11 cellular contexts compared by ENCODE assay signal in genomic region chr1:156121441-156121840, GRCh38. TPM values are rescaled to one million over a fixed set of nuclear protein-coding genes. Genes with fewer than 3 reads are reported as not detected.
DNase-seq lines count a peak whose midpoint lies in the region; ATAC-seq and TF ChIP-seq lines count a peak whose summit lies in the region.
"Had no signal": no experiment of that assay in that cellular context is flagged by ENCODE, and none has a peak within 500 bp of the region (broad histone marks: within the 10 kb centered on the region; RNA-seq: fewer than 3 reads in every experiment).

No MANE protein-coding gene starts in this region.

- H3K36me3 ChIP-seq in KMS-11 (ENCODE audit: insufficient read depth) (no peaks in the 10 kb centered on the region), breast epithelium (no peaks in the 10 kb centered on the region), lung (ENCODE audit: control insufficient read depth in 2 of 2, insufficient read depth in 2 of 2, low read length in 2 of 2) (peaks cover 0 to 7% of the 10 kb centered on the region in 2 donors), thoracic aorta (no peaks in the 10 kb centered on the region)

- DNase-seq in breast epithelium (ENCODE audit: low spot score in 2 of 2) (no peak), lung (ENCODE audit: low spot score) (no peak), thoracic aorta (ENCODE audit: low spot score) (no peak), CD1c-positive myeloid dendritic cell (ENCODE audit: extremely low spot score) (no peak), C1 segment of cervical spinal cord (lab: John Stamatoyannopoulos, UW) (no peak), SKM-1 (lab: John Stamatoyannopoulos, UW; ENCODE audit: unreplicated experiment) (no peak)
- DNase-seq: activated CD8-positive, alpha-beta T cell treated with anti-CD3 and anti-CD28 coated beads, Interleukin-2, amount 10 ng/mL, durations not matched to agents 7 days and 5 days; GDM1; SIG-M5 had no signal

- no peak for ATAC-seq in lung (ENCODE audit: insufficient read depth, low FRiP score)
- ATAC-seq in thoracic aorta (ENCODE audit: insufficient number of reproducible peaks, low FRiP score, low read depth), result no peak
- ATAC-seq in GM21528 (IDR thresholded peaks at IDR 0.05; ENCODE audit: low FRiP score, unreplicated experiment), result no peak
- ATAC-seq: activated CD8-positive, alpha-beta T cell treated with anti-CD3 and anti-CD28 coated beads, Interleukin-2, amount 10 ng/mL, durations not matched to agents 7 days and 5 days had no signal

- no peak overlapping the region for H3K9ac ChIP-seq in KMS-11

- H3K4me1 ChIP-seq in KMS-11 (ENCODE audit: low read depth, poor library complexity, severe bottlenecking), result peaks cover 100% of the 10 kb centered on the region
- H3K4me1 ChIP-seq in breast epithelium, result peaks cover 25 to 66% of the 10 kb centered on the region in 2 donors
- peaks cover 32 to 44% of the 10 kb centered on the region in 2 donors for H3K4me1 ChIP-seq in lung (ENCODE audit: control insufficient read depth in 2 of 2, insufficient read depth in 2 of 2, low read length in 2 of 2)
- H3K4me1 ChIP-seq in thoracic aorta (ENCODE audit: control insufficient read depth in 1 of 2, low read depth in 2 of 2), result peaks cover 54 to 77% of the 10 kb centered on the region in 2 donors

- WGBS in lung, 2 donors, result 82 to 85% methylated on average over 4 of the region's 4 CpGs

- peaks cover 84% of the 10 kb centered on the region for H3K79me2 ChIP-seq in KMS-11 (ENCODE audit: insufficient read depth, low read depth)

- H2AFZ ChIP-seq in KMS-11 (ENCODE audit: low read depth), result no peak overlapping the region

- H3K27me3 ChIP-seq in KMS-11 (ENCODE audit: insufficient read depth, low read depth) (no peaks in the 10 kb centered on the region), breast epithelium (no peaks in the 10 kb centered on the region), lung (ENCODE audit: control insufficient read depth, insufficient read depth) (no peaks in the 10 kb centered on the region), thoracic aorta (replicated peaks; ENCODE audit: insufficient read depth) (no peaks in the 10 kb centered on the region)

- no peak for TF ChIP-seq POLR2A in breast epithelium (IDR thresholded peaks at IDR 0.05)

- H3K27ac ChIP-seq in KMS-11 (peak overlapping the region; percentile 90; the same call in 1 of the 2 replicates), breast epithelium (peak overlapping the region; percentile 94 to 98), lung (ENCODE audit: low read depth in 1 of 2, low read length in 1 of 2) (peak overlapping the region; percentile 87 to 94), thoracic aorta (peak overlapping the region; percentile 98)

- TF ChIP-seq CTCF in KMS-11 (conservative IDR thresholded peaks at IDR 0.05; ENCODE audit: low read depth, low read length) (no peak), breast epithelium (IDR thresholded peaks at IDR 0.05) (no peak), lung (IDR thresholded peaks at IDR 0.05; ENCODE audit: control extremely low read depth, extremely low read depth) (no peak), thoracic aorta (IDR thresholded peaks at IDR 0.05) (no peak)

- H3K4me3 ChIP-seq in KMS-11 (IDR thresholded peaks at IDR 0.05; ENCODE audit: insufficient read depth, low read depth, low read length) (no peak overlapping the region), breast epithelium (peak overlapping the region; percentile 46 to 98 (median 57)), lung (no peak overlapping the region), thoracic aorta (peak overlapping the region; percentile 96)

- H4K20me1 ChIP-seq in KMS-11 (ENCODE audit: insufficient read depth), result no peaks in the 10 kb centered on the region

- intact Hi-C loops in breast epithelium (cut with DNase I; ENCODE audit: low total_unique reads), result no loop called here

- peak overlapping the region; percentile 92; the same call in 1 of the 2 replicates for H3K4me2 ChIP-seq in KMS-11

- H3K9me3 ChIP-seq in breast epithelium (no peaks in the 10 kb centered on the region), lung (ENCODE audit: control insufficient read depth in 2 of 2, insufficient read depth in 1 of 2, low read length in 1 of 2) (no peaks in the 10 kb centered on the region), thoracic aorta (no peaks in the 10 kb centered on the region)

RNA-seq across cellular contexts. Expression of gene LMNA, which starts 6.9 kb away (rescaled TPM):
- 100 to 1,000 TPM; 292 to 367 (median 319) TPM for total RNA-seq in breast epithelium
- 100 to 1,000 TPM; 182 to 547 TPM for total RNA-seq in lung
- 100 to 1,000 TPM; 163 to 205 TPM for polyA plus RNA-seq in lung
- 100 to 1,000 TPM; 740 to 804 TPM for total RNA-seq in thoracic aorta

RNA-seq across cellular contexts. Expression of gene SEMA4A, which starts 31.9 kb away (rescaled TPM):
- total RNA-seq in breast epithelium (10 to 100 TPM in 1 of 3 donors, 1 to 10 TPM in 2; 1.4 to 21.5 (median 9.2) TPM), lung (10 to 100 TPM; 22.7 to 46.9 TPM), thoracic aorta (10 to 100 TPM; 12.7 to 15.8 TPM)
- 10 to 100 TPM; 26.9 to 54.9 TPM for polyA plus RNA-seq in lung

RNA-seq across cellular contexts. Expression of gene MEX3A, which starts 39.2 kb away (rescaled TPM):
- total RNA-seq in breast epithelium, result 1 to 10 TPM in 2 of 3 donors, under 1 TPM in 1; 0.32 to 1.3 (median 1.3) TPM
- total RNA-seq in lung, result 1 to 10 TPM; 1.1 to 8.1 TPM
- polyA plus RNA-seq in lung, result under 1 TPM; 0.26 to 1.00 TPM
- under 1 TPM in 1 of 2 donors, not detected in 1; 0.42 TPM for total RNA-seq in thoracic aorta

Comparison
In these comparisons a context has a peak if more than half of its experiments do, and no peak if none do; other contexts are left out.
1. H3K4me3 ChIP-seq: peak in breast epithelium (3 of 3) and thoracic aorta (single experiment); none in KMS-11 (single experiment) and lung (single experiment).
2. Peak in every context shown above with its lines, with median percentiles within 50 percentile points of each other: H3K27ac ChIP-seq.